In genomic region chr3:107752202-107752990, GRCh38 we compare ENCODE assay signal across 7 cellular contexts.
DNase-seq lines count a peak whose midpoint lies in the region; ATAC-seq, FAIRE-seq and TF ChIP-seq lines count a peak whose summit lies in the region.

No MANE protein-coding gene starts in this region.

- no peak overlapping the region for H2BK120ac ChIP-seq in mesendoderm (ENCODE audit: low read depth, low read length)

- no peak overlapping the region for H3K23ac ChIP-seq in mesendoderm (ENCODE audit: low read length)

- no peak for ATAC-seq in HG03439 (IDR thresholded peaks at IDR 0.05; ENCODE audit: unreplicated experiment)
- ATAC-seq in GM19035 (IDR thresholded peaks at IDR 0.05; ENCODE audit: unreplicated experiment): no peak

- in situ Hi-C loops in GM13976 (cut with MboI; ENCODE audit: low sequenced_read_pairs, unreplicated experiment): no loop called here

- H3K9ac ChIP-seq in mesendoderm (ENCODE audit: low read length): no peak overlapping the region

- H4K5ac ChIP-seq in mesendoderm (ENCODE audit: low read length): no peak overlapping the region

- no peak overlapping the region for H3K56ac ChIP-seq in mesendoderm (ENCODE audit: low read length)

- H3K79me1 ChIP-seq in mesendoderm (ENCODE audit: low read length): no peaks in the 10 kb centered on the region

- H3K4me2 ChIP-seq in mesendoderm (ENCODE audit: low read length): no peak overlapping the region

- H3K27ac ChIP-seq in mesendoderm (ENCODE audit: low read depth, low read length) (no peak overlapping the region), coronary artery (no peak overlapping the region)

- no peak for DNase-seq in GM13976 (ENCODE audit: low spot score)
- DNase-seq in NCI-H1436 (lab: John Stamatoyannopoulos, UW): peak; percentile 72
- DNase-seq in bronchial epithelial cell (ENCODE audit: low read depth): peak; percentile 48
- DNase-seq in mesendoderm: peak; percentile 64
- no peak for DNase-seq in coronary artery (ENCODE audit: low spot score)

- no peak overlapping the region for H4K8ac ChIP-seq in mesendoderm (ENCODE audit: low read depth, low read length)

- no peak overlapping the region for H2BK15ac ChIP-seq in mesendoderm (replicated peaks; ENCODE audit: low read depth)

- WGBS in mesendoderm (ENCODE audit: extremely low coverage, insufficient coverage, low lambda C conversion rate): no CpG with 5 or more reads among the region's 3 CpGs

- H3K4ac ChIP-seq in mesendoderm (ENCODE audit: low read depth, low read length): no peak overlapping the region

- no peak for FAIRE-seq in bronchial epithelial cell (lab: Jason Lieb, UNC)

- H3K79me2 ChIP-seq in mesendoderm (ENCODE audit: control insufficient read depth, insufficient read depth, low read length): no peaks in the 10 kb centered on the region

- no peak overlapping the region for H2BK5ac ChIP-seq in mesendoderm (ENCODE audit: low read length)

- H2AK5ac ChIP-seq in mesendoderm (ENCODE audit: low read length): no peak overlapping the region

- no peaks in the 10 kb centered on the region for H3K27me3 ChIP-seq in bronchial epithelial cell (ENCODE audit: control insufficient read depth, insufficient read depth, low read length)
- H3K27me3 ChIP-seq in mesendoderm (ENCODE audit: insufficient read depth, low read length, poor library complexity): no peaks in the 10 kb centered on the region

- H3K4me1 ChIP-seq in mesendoderm (ENCODE audit: control insufficient read depth, low read depth, low read length): no peaks in the 10 kb centered on the region

- TF ChIP-seq CTCF in GM13976 (IDR thresholded peaks at IDR 0.05; ENCODE audit: borderline replicate concordance, control extremely low read depth, extremely low read depth, insufficient read depth, missing control alignments) (peak; percentile 38), bronchial epithelial cell (IDR thresholded peaks at IDR 0.05; ENCODE audit: insufficient read depth, low read length, severe bottlenecking) (peak; percentile 37), coronary artery (IDR thresholded peaks at IDR 0.05) (no peak)

- H3K36me3 ChIP-seq in bronchial epithelial cell (ENCODE audit: control insufficient read depth, insufficient read depth, low read length): peaks cover 2% of the 10 kb centered on the region
- H3K36me3 ChIP-seq in mesendoderm (ENCODE audit: control insufficient read depth, insufficient read depth, low read length): no peaks in the 10 kb centered on the region

- H3K4me3 ChIP-seq in bronchial epithelial cell (ENCODE audit: low read depth, low read length): no peak overlapping the region
- H3K4me3 ChIP-seq in mesendoderm (ENCODE audit: low read length): no peak overlapping the region
- no peak overlapping the region for H3K4me3 ChIP-seq in coronary artery

- no peak overlapping the region for H3K18ac ChIP-seq in mesendoderm (ENCODE audit: low read length)

Comparison
In these comparisons a context has a peak if more than half of its experiments do, and no peak if none do; other contexts are left out.
1. DNase-seq: peak in NCI-H1436 (single experiment), bronchial epithelial cell (single experiment) and mesendoderm (single experiment); none in GM13976 (single experiment) and coronary artery (single experiment).